Comparison of ENCODE assay signal across 2 cellular contexts in genomic region chr6:141406761-141407160, GRCh38.
TF ChIP-seq lines count a peak whose summit lies in the region.

No MANE protein-coding gene starts in this region.

TF ChIP-seq in SK-N-SH, 30 proteins besides CTCF, POLR2A, EP300 and RAD21 (continued from another document):
- no peak for TF ChIP-seq IRF3 (IDR thresholded peaks at IDR 0.05; ENCODE audit: low read depth, low read length)
- TF ChIP-seq TEAD4 (IDR thresholded peaks at IDR 0.05; ENCODE audit: borderline replicate concordance, insufficient read depth): no peak
- no peak for TF ChIP-seq REST (IDR thresholded peaks at IDR 0.05; ENCODE audit: low read depth, low read length)
- no peak for TF ChIP-seq ZBTB33 (IDR thresholded peaks at IDR 0.05; ENCODE audit: borderline replicate concordance, low read depth)
- TF ChIP-seq USF1 (IDR thresholded peaks at IDR 0.05; ENCODE audit: borderline replicate concordance, low read depth): no peak
- TF ChIP-seq YY1 (IDR thresholded peaks at IDR 0.05; ENCODE audit: low read depth): no peak
- TF ChIP-seq NRF1 (IDR thresholded peaks at IDR 0.05; ENCODE audit: low read depth, low read length): no peak
- TF ChIP-seq RCOR1 (IDR thresholded peaks at IDR 0.05; ENCODE audit: low read length): no peak
- no peak for TF ChIP-seq EZH2phosphoT487 (IDR thresholded peaks at IDR 0.05; ENCODE audit: borderline replicate concordance, low read depth)
- TF ChIP-seq GABPA (IDR thresholded peaks at IDR 0.05; ENCODE audit: low read depth): no peak
- TF ChIP-seq RFX5 (IDR thresholded peaks at IDR 0.05; ENCODE audit: low read length): no peak
- TF ChIP-seq GATA2 (CRISPR knock-in tag; IDR thresholded peaks at IDR 0.05): no peak

TF ChIP-seq in SK-N-SH treated with all-trans-retinoic acid at 6 μM for 48 hours, 23 proteins besides CTCF, POLR2A, EP300 and RAD21 (continued from another document):
- no peak for TF ChIP-seq POU6F1 (CRISPR knock-in tag; IDR thresholded peaks at IDR 0.05; ENCODE audit: borderline replicate concordance, low read depth)
- no peak for TF ChIP-seq ZNF8 (CRISPR knock-in tag; IDR thresholded peaks at IDR 0.05)
- TF ChIP-seq BACH2 (CRISPR knock-in tag; IDR thresholded peaks at IDR 0.05; ENCODE audit: borderline replicate concordance): no peak
- no peak for TF ChIP-seq ZNF70 (CRISPR knock-in tag; IDR thresholded peaks at IDR 0.05)
- TF ChIP-seq ARNTL (CRISPR knock-in tag; IDR thresholded peaks at IDR 0.05; ENCODE audit: borderline replicate concordance, low read depth): no peak
- TF ChIP-seq CSDC2 (CRISPR knock-in tag; IDR thresholded peaks at IDR 0.05): no peak
- TF ChIP-seq TCF4 (CRISPR knock-in tag; IDR thresholded peaks at IDR 0.05; ENCODE audit: borderline replicate concordance): no peak
- TF ChIP-seq CSRNP3 (CRISPR knock-in tag; IDR thresholded peaks at IDR 0.05): no peak
- TF ChIP-seq OSR1 (CRISPR knock-in tag; IDR thresholded peaks at IDR 0.05): no peak
- no peak for TF ChIP-seq ESRRG (CRISPR knock-in tag; IDR thresholded peaks at IDR 0.05)
- no peak for TF ChIP-seq SNAI2 (CRISPR knock-in tag; IDR thresholded peaks at IDR 0.05)
